ENCODE assay signal across 1 cellular context in genomic region chr16:84611041-84611440, GRCh38.
TF ChIP-seq lines count a peak whose summit lies in the region.

No MANE protein-coding gene starts in this region.

TF ChIP-seq in HepG2, 621 proteins besides CTCF, POLR2A, EP300 and RAD21:
- TF ChIP-seq ZNF567 (CRISPR knock-in tag; IDR thresholded peaks at IDR 0.05; ENCODE audit: borderline replicate concordance) (no peak), ZSCAN5A (CRISPR knock-in tag; IDR thresholded peaks at IDR 0.05; ENCODE audit: borderline replicate concordance) (no peak), ZBTB7B (CRISPR knock-in tag; IDR thresholded peaks at IDR 0.05) (no peak), TMF1 (CRISPR knock-in tag; IDR thresholded peaks at IDR 0.05; ENCODE audit: low read depth) (no peak), ZHX2 (IDR thresholded peaks at IDR 0.05; ENCODE audit: low read depth) (no peak), ZHX2 (CRISPR knock-in tag; IDR thresholded peaks at IDR 0.05; ENCODE audit: borderline replicate concordance) (no peak), TEAD3 (CRISPR knock-in tag; optimal IDR thresholded peaks at IDR 0.05; ENCODE audit: borderline replicate concordance) (no peak), ZNF224 (CRISPR knock-in tag; IDR thresholded peaks at IDR 0.05) (no peak), RARG (CRISPR knock-in tag; IDR thresholded peaks at IDR 0.05; ENCODE audit: low read depth) (no peak), ZNF639 (CRISPR knock-in tag; conservative IDR thresholded peaks at IDR 0.05) (no peak), MAX (IDR thresholded peaks at IDR 0.05) (no peak), ZBTB1 (CRISPR knock-in tag; IDR thresholded peaks at IDR 0.05; ENCODE audit: borderline replicate concordance) (no peak), ELK4 (CRISPR knock-in tag; IDR thresholded peaks at IDR 0.05; ENCODE audit: borderline replicate concordance) (no peak), MNT (IDR thresholded peaks at IDR 0.05) (no peak)
TF ChIP-seq in HepG2: peak in this region for 0.
